9 cellular contexts compared by ENCODE assay signal in the genomic region with DNA sequence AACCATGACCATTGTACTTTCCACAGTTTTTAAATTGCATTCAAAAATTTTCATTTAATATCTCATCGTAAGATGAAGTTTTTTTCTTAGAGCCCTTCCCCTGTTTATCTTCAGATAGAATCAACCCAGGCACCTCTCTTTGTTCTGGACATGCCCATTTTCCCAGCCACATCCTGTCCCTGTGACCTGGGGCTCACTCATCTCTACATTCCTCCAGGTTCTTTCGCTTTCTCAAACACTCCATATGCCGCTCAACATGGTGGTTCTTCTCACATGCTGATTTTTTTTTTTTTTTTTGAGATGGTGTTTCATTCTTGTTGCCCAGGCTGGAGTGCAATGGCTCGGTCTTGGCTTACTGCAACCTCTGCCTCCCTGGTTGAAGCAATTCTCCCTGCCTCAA. TPM values are rescaled to one million over a fixed set of nuclear protein-coding genes. Genes with fewer than 3 reads are reported as not detected.
"Had no signal": no experiment of that assay in that cellular context is flagged by ENCODE, and none has a peak within 500 bp of the region (broad histone marks: within the 10 kb centered on the region; RNA-seq: fewer than 3 reads in every experiment).

No MANE protein-coding gene starts in this region.

RNA-seq across cellular contexts. Expression of a gene that starts 2.9 kb away (rescaled TPM):
- total RNA-seq: K562, MCF 10A, NCI-H460, OCI-LY7, PC-9, Right ventricle myocardium inferior, RPMI7951, SJCRH30, SK-MEL-5 had no signal

RNA-seq across cellular contexts. Expression of a gene that starts 32.4 kb away (rescaled TPM):
- total RNA-seq: OCI-LY7 had no signal
